Comparison of ENCODE assay signal across 7 cellular contexts in genomic region chr14:102777711-102778615, GRCh38. TPM values are rescaled to one million over a fixed set of nuclear protein-coding genes. Genes with fewer than 3 reads are reported as not detected.
DNase-seq lines count a peak whose midpoint lies in the region; ATAC-seq and TF ChIP-seq lines count a peak whose summit lies in the region.

No MANE protein-coding gene starts in this region.

- peaks cover 29% of the 10 kb centered on the region for H3K4me1 ChIP-seq in PC-3 (ENCODE audit: insufficient read depth, low read length)

- H3K9me3 ChIP-seq in PC-3 (ENCODE audit: low read length), result no peaks in the 10 kb centered on the region

- peak overlapping the region; percentile 87 for H3K9ac ChIP-seq in PC-3 (ENCODE audit: low read length)

- H3K4me2 ChIP-seq in PC-3 (ENCODE audit: low read length), result peak overlapping the region; percentile 93

- peaks cover 28% of the 10 kb centered on the region for H4K20me1 ChIP-seq in PC-3 (ENCODE audit: low read length)

- DNase-seq in PC-3 (peak; percentile 18), T47D (ENCODE audit: low read depth in 1 of 2, low spot score in 1 of 2) (peak; percentile 28 to 66), iris pigment epithelial cell (ENCODE audit: low read depth) (peak; percentile 64)
- peak; percentile 43 for DNase-seq in stimulated activated CD4-positive, alpha-beta T cell treated with anti-CD3 and anti-CD28 coated beads, Interleukin-15, amount 100 ng/mL, for 24 hours

- no peaks in the 10 kb centered on the region for H3K27me3 ChIP-seq in PC-3 (ENCODE audit: low read length)

- no peaks in the 10 kb centered on the region for H3F3A ChIP-seq in PC-3 (ENCODE audit: low read length, unreplicated experiment)

- H3K36me3 ChIP-seq in PC-3 (ENCODE audit: low read depth, low read length), result no peaks in the 10 kb centered on the region

- peaks cover 52% of the 10 kb centered on the region for H3K79me2 ChIP-seq in PC-3 (ENCODE audit: low read length)

- peak; percentile 18 for ATAC-seq in GM18502 (IDR thresholded peaks at IDR 0.05; ENCODE audit: poor library complexity, unreplicated experiment)
- peak; percentile 2 for ATAC-seq in HG02610 (IDR thresholded peaks at IDR 0.05; ENCODE audit: unreplicated experiment)
- peak; percentile 47 for ATAC-seq in PC-3
- ATAC-seq in HG03342 (IDR thresholded peaks at IDR 0.05; ENCODE audit: unreplicated experiment), result no peak

- peak overlapping the region; percentile 22; the same call in 1 of the 2 replicates for H3K27ac ChIP-seq in PC-3 (ENCODE audit: low read length)

- peak overlapping the region; percentile 81 for H3K4me3 ChIP-seq in PC-3 (ENCODE audit: low read length)

- BruUV-seq in PC-3 (replicated peaks; lab: Mats Ljungman, UMichigan), result no TSS peak

- POLR2A ChIA-PET in PC-3 (lab: Charles Lee; ENCODE audit: unreplicated experiment), result no interaction called here

- CTCF ChIA-PET in PC-3 (lab: Charles Lee), result no interaction called here

- intact Hi-C loops in PC-3 (cut with micrococcal nuclease), result loop anchor here (5.0 to 10.0 kb wide), 2 partner anchors 81 to 137 kb away; no protein-coding TSS in a partner anchor

- H2AFZ ChIP-seq in PC-3 (ENCODE audit: low read length), result peak overlapping the region; percentile 2

- in situ Hi-C loops in T47D (cut with HindIII; ENCODE audit: low pct_unique_long_range_greater_than_20kb, low sequenced_read_pairs), result no loop called here

- H3K9me2 ChIP-seq in PC-3 (replicated peaks; ENCODE audit: low read length), result no peaks in the 10 kb centered on the region

- no peak for TF ChIP-seq CTCF in PC-3 (conservative IDR thresholded peaks at IDR 0.05; ENCODE audit: low read depth, low read length)

RNA-seq across cellular contexts. Expression of gene TRAF3, which starts 0.7 kb away (rescaled TPM):
- total RNA-seq in PC-3 (2014; rRNA removed), result 19.4 and 35.0 TPM in 2 replicates
